In the genomic region with DNA sequence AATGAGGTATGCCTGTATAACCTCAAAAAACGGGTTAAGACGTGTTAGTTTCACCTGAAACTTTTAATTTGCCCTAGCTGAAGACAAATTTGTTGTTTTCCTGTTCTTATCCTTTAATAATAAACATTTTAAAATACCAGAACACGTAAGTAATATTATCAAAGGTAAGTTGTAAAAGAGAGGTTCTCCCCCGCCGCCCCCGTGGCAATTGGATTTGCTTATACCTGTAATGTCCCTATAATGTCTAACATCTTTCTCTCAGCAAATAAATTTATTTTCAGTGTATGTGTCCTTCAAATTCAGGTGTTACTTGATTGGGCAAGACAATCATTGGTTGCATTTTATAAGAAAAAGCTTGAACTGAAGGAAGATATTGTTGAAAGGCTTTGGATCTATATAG, we compare ENCODE assay signal across 28 cellular contexts.
"Had no signal": no experiment of that assay in that cellular context is flagged by ENCODE, and none has a peak within 500 bp of the region (broad histone marks: within the 10 kb centered on the region; RNA-seq: fewer than 3 reads in every experiment).

No MANE protein-coding gene starts in this region.

- H3K4me3 Mint-ChIP-seq: dendritic cell treated with granulocyte-macrophage colony-stimulating factor and Interleukin-4, amounts not matched to agents 40 ng/mL and 50 ng/mL, for 4 days; effector memory CD8-positive, alpha-beta T cell; endodermal cell had no signal

- FAIRE-seq: colon, endometrium, endothelial cell of umbilical vein, frontal cortex had no signal

- H3K4me1 ChIP-seq: colonic mucosa had no signal

- H3K27me3 Mint-ChIP-seq: dendritic cell treated with granulocyte-macrophage colony-stimulating factor and Interleukin-4, amounts not matched to agents 40 ng/mL and 50 ng/mL, for 4 days; effector memory CD8-positive, alpha-beta T cell had no signal

- H3K27ac Mint-ChIP-seq: dendritic cell treated with granulocyte-macrophage colony-stimulating factor and Interleukin-4, amounts not matched to agents 40 ng/mL and 50 ng/mL, for 4 days; effector memory CD8-positive, alpha-beta T cell; endodermal cell had no signal

- ATAC-seq: effector memory CD8-positive, alpha-beta T cell; esophagus mucosa; foreskin keratinocyte; gastrocnemius medialis; gastroesophageal sphincter; heart left ventricle; heart right ventricle had no signal

- DNase-seq: colonic mucosa; cortex of kidney; dermis blood vessel endothelial cell; dorsolateral prefrontal cortex; effector CD4-positive, alpha-beta T cell; effector CD8-positive, alpha-beta T cell; effector memory CD4-positive, alpha-beta T cell; effector memory CD8-positive, alpha-beta T cell; erythroblast; esophagus squamous epithelium; foreskin fibroblast; foreskin keratinocyte; foreskin melanocyte; gastrocnemius medialis; glutamatergic neuron; head of caudate nucleus; heart left ventricle; heart right ventricle had no signal

- H3K27me3 ChIP-seq: colonic mucosa, dorsolateral prefrontal cortex, esophagus squamous epithelium, foreskin keratinocyte, gastrocnemius medialis, gastroesophageal sphincter, heart left ventricle, heart right ventricle had no signal

- H3K4me3 ChIP-seq: colonic mucosa, coronary artery, dorsolateral prefrontal cortex, esophagus squamous epithelium, gastrocnemius medialis, gastroesophageal sphincter, heart left ventricle, heart right ventricle had no signal

- H3K9me3 ChIP-seq: colonic mucosa, esophagus squamous epithelium, gastrocnemius medialis, gastroesophageal sphincter, heart left ventricle, heart right ventricle had no signal

- H3K27ac ChIP-seq: colonic mucosa, coronary artery, dorsolateral prefrontal cortex, epithelial cell of prostate, esophagus squamous epithelium, foreskin keratinocyte, gastroesophageal sphincter, heart left ventricle, heart right ventricle had no signal

- H3K9me3 Mint-ChIP-seq: dendritic cell treated with granulocyte-macrophage colony-stimulating factor and Interleukin-4, amounts not matched to agents 40 ng/mL and 50 ng/mL, for 4 days; effector memory CD8-positive, alpha-beta T cell; endodermal cell had no signal
